In the genomic region with DNA sequence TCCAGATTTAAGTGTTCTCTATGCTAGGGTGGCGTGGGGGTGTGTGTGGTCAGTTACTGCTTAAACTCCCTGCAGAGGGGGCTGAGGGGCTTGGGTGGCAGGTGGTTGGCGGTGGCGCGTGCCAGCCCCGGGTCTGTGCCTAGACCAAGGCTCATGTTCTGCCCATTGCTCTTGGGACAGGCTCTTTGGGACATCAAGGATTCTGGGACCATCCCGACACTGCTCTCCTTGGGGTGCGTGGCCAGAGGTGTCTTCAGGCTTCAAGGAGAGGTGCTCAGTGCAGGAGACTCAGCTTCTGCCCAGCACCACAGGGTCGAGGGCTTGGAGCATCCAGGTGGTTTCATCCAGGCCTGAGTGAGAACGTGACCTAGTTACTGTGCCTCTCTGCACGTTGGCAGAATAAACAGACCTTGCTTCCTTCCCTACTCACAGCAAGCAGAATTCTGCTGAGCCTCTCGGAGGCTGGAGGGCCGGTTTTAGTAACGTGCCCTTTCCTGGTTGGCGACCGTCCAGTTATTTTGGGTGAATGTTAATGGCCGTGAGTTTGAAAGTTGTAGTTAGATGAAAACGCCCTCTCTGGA, we compare ENCODE assay signal across 9 cellular contexts. TPM values are rescaled to one million over a fixed set of nuclear protein-coding genes. Genes with fewer than 3 reads are reported as not detected.
A peak's percentile ranks its signal among the peaks of the same experiment; 100 is the strongest.
DNase-seq lines count a peak whose midpoint lies in the region; ATAC-seq lines count a peak whose summit lies in the region.
"Had no signal": no experiment of that assay in that cellular context is flagged by ENCODE, and none has a peak within 500 bp of the region (broad histone marks: within the 10 kb centered on the region; RNA-seq: fewer than 3 reads in every experiment).

No MANE protein-coding gene starts in this region.

- H3K27me3 Mint-ChIP-seq in stimulated activated naive B cell treated with anti-CD40 and anti-IgM and Interleukin-4, amounts not matched to agents 10 μg/mL and 1 μg/mL and 100 μg/mL, for 72 hours = no peaks in the 10 kb centered on the region

- H3K9me3 Mint-ChIP-seq in stimulated activated naive B cell treated with anti-CD40 and anti-IgM and Interleukin-4, amounts not matched to agents 10 μg/mL and 1 μg/mL and 100 μg/mL, for 72 hours = peaks cover 4 to 6% of the 10 kb centered on the region in 2 donors
- peaks cover 0 to 10% of the 10 kb centered on the region in 2 donors for H3K9me3 Mint-ChIP-seq in activated naive CD4-positive, alpha-beta T cell treated with anti-CD3 and anti-CD28 coated beads, Interleukin-2, amount 50 U/mL, for 72 hours

- peaks cover 14 to 25% of the 10 kb centered on the region in 2 donors for H3K36me3 Mint-ChIP-seq in stimulated activated naive B cell treated with anti-CD40 and anti-IgM and Interleukin-4, amounts not matched to agents 10 μg/mL and 1 μg/mL and 100 μg/mL, for 72 hours
- peaks cover 4 to 11% of the 10 kb centered on the region in 2 donors for H3K36me3 Mint-ChIP-seq in activated naive CD4-positive, alpha-beta T cell treated with anti-CD3 and anti-CD28 coated beads, Interleukin-2, amount 50 U/mL, for 72 hours

- peak; percentile 28 for ATAC-seq in left ventricle myocardium superior
- peak; percentile 69 to 75 for ATAC-seq in stimulated activated naive B cell treated with anti-CD40 and anti-IgM and Interleukin-4, amounts not matched to agents 10 μg/mL and 1 μg/mL and 100 μg/mL, for 72 hours (replicated peaks)
- ATAC-seq in HG03108 (IDR thresholded peaks at IDR 0.05; ENCODE audit: unreplicated experiment) = no peak
- ATAC-seq in activated naive CD4-positive, alpha-beta T cell treated with anti-CD3 and anti-CD28 coated beads, Interleukin-2, amount 50 U/mL, for 72 hours = no peak

- H3K4me1 Mint-ChIP-seq in stimulated activated naive B cell treated with anti-CD40 and anti-IgM and Interleukin-4, amounts not matched to agents 10 μg/mL and 1 μg/mL and 100 μg/mL, for 72 hours = peaks cover 52 to 72% of the 10 kb centered on the region in 2 donors

- DNase-seq in NCI-H1105 treated with DMSO at 0.1 percent for 48 hours (lab: John Stamatoyannopoulos, UW) (peak; percentile 0), NCI-H1105 (lab: John Stamatoyannopoulos, UW) (no peak), SHP77 treated with DMSO at 0.1 percent for 48 hours (lab: John Stamatoyannopoulos, UW) (peak; percentile 61), left ventricle myocardium superior (peak; percentile 35), foreskin melanocyte (no peak)
- DNase-seq in stimulated activated naive B cell treated with anti-CD40 and anti-IgM and Interleukin-4, amounts not matched to agents 10 μg/mL and 1 μg/mL and 100 μg/mL, for 72 hours = no peak
- no peak for DNase-seq in activated naive CD4-positive, alpha-beta T cell treated with anti-CD3 and anti-CD28 coated beads, Interleukin-2, amount 50 U/mL, for 72 hours (ENCODE audit: low spot score in 2 of 2)
- DNase-seq: WERI-Rb-1 had no signal

- peak overlapping the region; percentile 10 to 47 for H3K4me3 Mint-ChIP-seq in stimulated activated naive B cell treated with anti-CD40 and anti-IgM and Interleukin-4, amounts not matched to agents 10 μg/mL and 1 μg/mL and 100 μg/mL, for 72 hours

- H3K27ac Mint-ChIP-seq in stimulated activated naive B cell treated with anti-CD40 and anti-IgM and Interleukin-4, amounts not matched to agents 10 μg/mL and 1 μg/mL and 100 μg/mL, for 72 hours = peak overlapping the region; percentile 37
- H3K27ac Mint-ChIP-seq in activated naive CD4-positive, alpha-beta T cell treated with anti-CD3 and anti-CD28 coated beads, Interleukin-2, amount 50 U/mL, for 72 hours = no peak overlapping the region

- intact Hi-C loops in left ventricle myocardium superior (cut with micrococcal nuclease) = no loop called here

RNA-seq across cellular contexts. Expression of gene CAMK1D, which starts 39.9 kb away (rescaled TPM):
- 8.9 TPM for total RNA-seq in left ventricle myocardium superior
- total RNA-seq in activated naive CD4-positive, alpha-beta T cell treated with anti-CD3 and anti-CD28 coated beads, Interleukin-2, amount 50 U/mL, for 72 hours = 10 to 100 TPM in 1 of 2 donors, 1 to 10 TPM in 1; 1.1 to 13.0 TPM

Comparison
In these comparisons a context has a peak if more than half of its experiments do, and no peak if none do; other contexts are left out.
1. DNase-seq: peak in NCI-H1105 treated with DMSO at 0.1 percent for 48 hours (single experiment), SHP77 treated with DMSO at 0.1 percent for 48 hours (single experiment) and left ventricle myocardium superior (single experiment); none in NCI-H1105 (single experiment), stimulated activated naive B cell treated with anti-CD40 and anti-IgM and Interleukin-4, amounts not matched to agents 10 μg/mL and 1 μg/mL and 100 μg/mL, for 72 hours (single experiment), foreskin melanocyte (single experiment) and activated naive CD4-positive, alpha-beta T cell treated with anti-CD3 and anti-CD28 coated beads, Interleukin-2, amount 50 U/mL, for 72 hours (0 of 2).
2. ATAC-seq: peak in left ventricle myocardium superior (single experiment) and stimulated activated naive B cell treated with anti-CD40 and anti-IgM and Interleukin-4, amounts not matched to agents 10 μg/mL and 1 μg/mL and 100 μg/mL, for 72 hours (2 of 2); none in HG03108 (single experiment) and activated naive CD4-positive, alpha-beta T cell treated with anti-CD3 and anti-CD28 coated beads, Interleukin-2, amount 50 U/mL, for 72 hours (0 of 2).